In the genomic region with DNA sequence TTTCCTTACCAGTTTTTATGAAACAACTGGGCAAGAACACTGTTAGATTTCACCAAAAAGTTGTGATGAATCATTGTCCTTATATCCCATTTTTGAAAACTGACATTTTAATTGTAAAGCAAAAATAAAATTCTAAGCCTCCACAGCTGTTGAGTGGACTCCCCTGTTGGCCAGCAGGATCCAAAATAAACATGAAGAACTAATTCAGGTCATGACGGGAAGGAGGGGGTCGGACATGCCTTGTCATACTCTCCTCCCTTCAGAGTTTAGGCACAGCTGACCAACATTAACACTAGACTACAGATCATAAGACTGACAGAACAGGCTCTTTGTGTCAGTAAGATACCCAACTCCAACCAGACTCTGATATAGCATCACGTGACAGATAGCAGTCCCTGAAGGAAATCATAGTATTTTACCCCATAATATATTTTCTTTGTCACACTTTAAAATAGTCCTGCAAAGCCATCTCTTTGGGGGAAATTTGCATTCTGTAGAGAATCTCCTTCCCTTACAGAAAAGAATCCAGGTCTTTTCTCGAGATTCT, we compare ENCODE assay signal across 8 cellular contexts. TPM values are rescaled to one million over a fixed set of nuclear protein-coding genes. Genes with fewer than 3 reads are reported as not detected.
"Had no signal": no experiment of that assay in that cellular context is flagged by ENCODE, and none has a peak within 500 bp of the region (broad histone marks: within the 10 kb centered on the region; RNA-seq: fewer than 3 reads in every experiment).

No MANE protein-coding gene starts in this region.

RNA-seq across cellular contexts. Expression of a gene that starts 26.2 kb away (rescaled TPM):
- total RNA-seq: glomerular endothelial cell, left lobe of liver, osteoblast, subcutaneous adipose tissue had no signal
- polyA plus RNA-seq: keratinocyte; naive thymus-derived CD4-positive, alpha-beta T cell; stomach; urinary bladder had no signal
